Comparison of ENCODE assay signal across 1 cellular context in genomic region chr7:49324707-49325106, GRCh38.
TF ChIP-seq lines count a peak whose summit lies in the region.

No MANE protein-coding gene starts in this region.

TF ChIP-seq in WTC11, 78 proteins besides CTCF, POLR2A, EP300 and RAD21 (continued from another document):
- TF ChIP-seq USF1 (CRISPR knock-in tag; IDR thresholded peaks at IDR 0.05) (no peak), ZNF416 (CRISPR knock-in tag; IDR thresholded peaks at IDR 0.05) (no peak), NR1H2 (CRISPR knock-in tag; IDR thresholded peaks at IDR 0.05) (no peak)
